In genomic region chr10:66803174-66803573, GRCh38 we compare ENCODE assay signal across 24 cellular contexts.
DNase-seq lines count a peak whose midpoint lies in the region; ATAC-seq, FAIRE-seq and TF ChIP-seq lines count a peak whose summit lies in the region.
"Had no signal": no experiment of that assay in that cellular context is flagged by ENCODE, and none has a peak within 500 bp of the region (broad histone marks: within the 10 kb centered on the region; RNA-seq: fewer than 3 reads in every experiment).

No MANE protein-coding gene starts in this region.

- intact Hi-C loops in mammary epithelial cell (cut with micrococcal nuclease) = no loop called here
- intact Hi-C loops in MCF 10A (cut with micrococcal nuclease) = no loop called here
- intact Hi-C loops in PC-3 (cut with micrococcal nuclease) = no loop called here

- POLR2A ChIA-PET in MCF 10A (lab: Yijun Ruan, JAX) = no interaction called here
- POLR2A ChIA-PET in PC-3 (lab: Charles Lee; ENCODE audit: unreplicated experiment) = interaction anchor here (0.8 kb wide), 1 partner anchor 131 kb away, joined by 7 read pairs; no protein-coding TSS in a partner anchor
- POLR2A ChIA-PET in H1 (lab: Charles Lee; ENCODE audit: partially characterized antibody) = no interaction called here

- H3K4me2 ChIP-seq in mammary epithelial cell (ENCODE audit: insufficient read depth, low read depth, low read length) (no peak overlapping the region), PC-3 (ENCODE audit: low read length) (no peak overlapping the region), H1 (ENCODE audit: insufficient read depth in 1 of 2, low read depth in 2 of 2, low read length in 2 of 2) (no peak overlapping the region; a peak in 1 of 4 replicates)
- H3K4me2 ChIP-seq: BLaER1 treated with 17β-estradiol and CSF1 and Interleukin-3, amounts not matched to agents 10 nM and 100 nM had no signal

- no peak for TF ChIP-seq RAD21 in H1 (IDR thresholded peaks at IDR 0.05 in 1 of 2, conservative IDR thresholded peaks at IDR 0.05 in 1 of 2; ENCODE audit: low read depth in 2 of 2, low read length in 2 of 2)

- peak overlapping the region; percentile 55 for H2AFZ ChIP-seq in mammary epithelial cell (ENCODE audit: low read depth, low read length)
- H2AFZ ChIP-seq in PC-3 (ENCODE audit: low read length) = 0 out of 2 replicates have a peak overlapping the region, but pooled peaks have one; percentile 1
- H2AFZ ChIP-seq in H1 (ENCODE audit: low read length) = no peak overlapping the region

- H3K79me2 ChIP-seq in mammary epithelial cell (ENCODE audit: insufficient read depth, low read length) = no peaks in the 10 kb centered on the region
- H3K79me2 ChIP-seq in PC-3 (ENCODE audit: low read length) = no peaks in the 10 kb centered on the region
- H3K79me2 ChIP-seq in H1 (ENCODE audit: control insufficient read depth in 1 of 2, insufficient read depth in 2 of 2, low read length in 2 of 2) = no peaks in the 10 kb centered on the region

- no peak overlapping the region for H3K4me3 ChIP-seq in mammary epithelial cell (replicated peaks in 1 of 3; ENCODE audit: insufficient read depth in 1 of 3, low read depth in 2 of 3, low read length in 3 of 3)
- no peak overlapping the region for H3K4me3 ChIP-seq in PC-3 (ENCODE audit: low read length)
- H3K4me3 ChIP-seq in H1 (ENCODE audit: extremely low read depth in 1 of 4, insufficient read depth in 2 of 4, low read depth in 3 of 4, low read length in 4 of 4) = peak overlapping the region in 1 of 4 experiments; percentile 4; a peak in 1 of 8 replicates
- H3K4me3 ChIP-seq: BLaER1 treated with 17β-estradiol and CSF1 and Interleukin-3, amounts not matched to agents 10 nM and 100 nM had no signal

- CTCF ChIA-PET in mammary epithelial cell (lab: Charles Lee; ENCODE audit: low non-redundant PET) = no interaction called here
- CTCF ChIA-PET in MCF 10A (lab: Yijun Ruan, JAX) = interaction anchor here (0.5 kb wide), 1 partner anchor 17 kb away, joined by 4 read pairs; no protein-coding TSS in a partner anchor
- CTCF ChIA-PET in PC-3 (lab: Charles Lee) = no interaction called here
- CTCF ChIA-PET in H1 (lab: Charles Lee; ENCODE audit: partially characterized antibody) = interaction anchor here (3.0 kb wide), 1 partner anchor 12 kb away, joined by 9 read pairs; no protein-coding TSS in a partner anchor

- dilution Hi-C loops in mammary epithelial cell (cut with HindIII; ENCODE audit: low sequenced_read_pairs) = no loop called here

- no peak overlapping the region for H2BK15ac ChIP-seq in H1 (ENCODE audit: low read length)

- H3K27ac Mint-ChIP-seq in MCF 10A (ENCODE audit: low read depth, unreplicated experiment) = no peak overlapping the region
- H3K27ac Mint-ChIP-seq: CD14-positive monocyte; CD4-positive, alpha-beta T cell had no signal

- WGBS in mammary epithelial cell (ENCODE audit: low coverage, missing lambda C conversion rate) = 64% methylated on average over 3 of the region's 3 CpGs
- WGBS in H1 (ENCODE audit: extremely low coverage in 1 of 2, insufficient coverage in 1 of 2, insufficient read length in 1 of 2, insufficient replicate concordance in 2 of 2, low coverage in 1 of 2, low lambda C conversion rate in 2 of 2, missing lambda C conversion rate in 1 of 2), 2 experiments = 15% methylated on average over 3 of the region's 3 CpGs; no CpG with 5 or more reads in 1 of the 2 experiments

- H2BK20ac ChIP-seq in H1 (ENCODE audit: low read length) = no peak overlapping the region

- H2BK120ac ChIP-seq in H1 (replicated peaks; ENCODE audit: low read depth, low read length) = no peak overlapping the region

- H3K9ac ChIP-seq in mammary epithelial cell (ENCODE audit: insufficient read depth, low read length) = no peak overlapping the region
- H3K9ac ChIP-seq in PC-3 (ENCODE audit: low read length) = no peak overlapping the region
- no peak overlapping the region for H3K9ac ChIP-seq in H1 (replicated peaks in 1 of 4; ENCODE audit: extremely low read depth in 1 of 4, low read depth in 3 of 4, low read length in 3 of 4)
- H3K9ac ChIP-seq: BLaER1 treated with 17β-estradiol and CSF1 and Interleukin-3, amounts not matched to agents 10 nM and 100 nM had no signal

- no peak for TF ChIP-seq CTCF in mammary epithelial cell (conservative IDR thresholded peaks at IDR 0.05 in 1 of 2, IDR thresholded peaks at IDR 0.05 in 1 of 2; ENCODE audit: extremely low read depth in 1 of 2, insufficient read depth in 1 of 2, low read depth in 1 of 2, low read length in 2 of 2)
- TF ChIP-seq CTCF in MCF 10A (IDR thresholded peaks at IDR 0.05; ENCODE audit: unreplicated experiment) = no peak
- no peak for TF ChIP-seq CTCF in PC-3 (conservative IDR thresholded peaks at IDR 0.05; ENCODE audit: low read depth, low read length)
- no peak for TF ChIP-seq CTCF in H1 (IDR thresholded peaks at IDR 0.05; ENCODE audit: control extremely low read depth in 1 of 3, insufficient read depth in 1 of 3, low read depth in 1 of 3, low read length in 3 of 3)

- H3K9me3 Mint-ChIP-seq in MCF 10A (ENCODE audit: unreplicated experiment) = no peaks in the 10 kb centered on the region
- H3K9me3 Mint-ChIP-seq: CD4-positive, alpha-beta T cell had no signal

- no peak overlapping the region for H3K4me3 Mint-ChIP-seq in MCF 10A (ENCODE audit: unreplicated experiment)
- H3K4me3 Mint-ChIP-seq: CD14-positive monocyte; CD4-positive, alpha-beta T cell; CD8-positive, alpha-beta memory T cell had no signal

- no peak overlapping the region for H4K5ac ChIP-seq in H1 (ENCODE audit: insufficient read length, low read depth, low read length)

- H3K4ac ChIP-seq in H1 (replicated peaks; ENCODE audit: insufficient read length, low read depth, low read length) = no peak overlapping the region

- H3K14ac ChIP-seq in H1 (ENCODE audit: insufficient read length) = no peak overlapping the region

- no peak for TF ChIP-seq EP300 in H1 (IDR thresholded peaks at IDR 0.05; ENCODE audit: borderline replicate concordance in 1 of 2, low read depth in 2 of 2, low read length in 2 of 2)

- H3K27ac ChIP-seq in mammary epithelial cell (ENCODE audit: insufficient read depth, low read depth, low read length) (no peak overlapping the region), PC-3 (ENCODE audit: low read length) (no peak overlapping the region), H1 (ENCODE audit: low read depth, low read length) (no peak overlapping the region)
- H3K27ac ChIP-seq: 22Rv1; BLaER1 treated with 17β-estradiol and CSF1 and Interleukin-3, amounts not matched to agents 10 nM and 100 nM had no signal

- no peaks in the 10 kb centered on the region for H3K23me2 ChIP-seq in H1 (ENCODE audit: low read depth, low read length)

- no peak overlapping the region for H2AK5ac ChIP-seq in H1 (ENCODE audit: low read depth, low read length)

- H3F3A ChIP-seq in PC-3 (ENCODE audit: low read length, unreplicated experiment) = no peaks in the 10 kb centered on the region

- FAIRE-seq in H1 (lab: Jason Lieb, UNC) = peak; percentile 66
- FAIRE-seq: A204.1, GM12891, GM18507 had no signal

- BruUV-seq in mammary epithelial cell (replicated peaks; lab: Mats Ljungman, UMichigan) (no TSS peak), MCF 10A (replicated peaks; lab: Mats Ljungman, UMichigan) (no TSS peak), PC-3 (replicated peaks; lab: Mats Ljungman, UMichigan) (no TSS peak)

- H3K56ac ChIP-seq in H1 (replicated peaks; ENCODE audit: insufficient read length, low read depth, low read length) = no peak overlapping the region

- H3K27me3 Mint-ChIP-seq in MCF 10A (ENCODE audit: insufficient read depth, unreplicated experiment) = no peaks in the 10 kb centered on the region
- H3K27me3 Mint-ChIP-seq: CD4-positive, alpha-beta T cell; CD8-positive, alpha-beta memory T cell had no signal

- no peak overlapping the region for H3K23ac ChIP-seq in H1 (ENCODE audit: insufficient read length)

- no peaks in the 10 kb centered on the region for H4K20me1 ChIP-seq in mammary epithelial cell (ENCODE audit: insufficient read depth, low read length)
- no peaks in the 10 kb centered on the region for H4K20me1 ChIP-seq in PC-3 (ENCODE audit: low read length)
- no peaks in the 10 kb centered on the region for H4K20me1 ChIP-seq in H1 (replicated peaks in 1 of 2; ENCODE audit: control insufficient read depth in 1 of 2, insufficient read depth in 2 of 2, low read length in 2 of 2)
- H4K20me1 ChIP-seq: BLaER1 treated with 17β-estradiol and CSF1 and Interleukin-3, amounts not matched to agents 10 nM and 100 nM had no signal

- H3K36me3 ChIP-seq in mammary epithelial cell (ENCODE audit: insufficient read depth, low read length) (no peaks in the 10 kb centered on the region), PC-3 (ENCODE audit: low read depth, low read length) (no peaks in the 10 kb centered on the region), H1 (ENCODE audit: control insufficient read depth in 2 of 4, insufficient read depth in 4 of 4, low read length in 3 of 4) (no peaks in the 10 kb centered on the region)
- H3K36me3 ChIP-seq: BE2C; BLaER1 treated with 17β-estradiol and CSF1 and Interleukin-3, amounts not matched to agents 10 nM and 100 nM had no signal

- no peak for TF ChIP-seq POLR2A in H1 (IDR thresholded peaks at IDR 0.05; ENCODE audit: control extremely low read depth in 1 of 2, low read depth in 2 of 2, low read length in 2 of 2)

- H3K9me3 ChIP-seq in mammary epithelial cell (replicated peaks; ENCODE audit: insufficient read depth, low read length) (no peaks in the 10 kb centered on the region), PC-3 (ENCODE audit: low read length) (peaks cover 3% of the 10 kb centered on the region; the same call in 1 of the 2 replicates), H1 (ENCODE audit: insufficient read depth in 2 of 2, low read depth in 1 of 2, low read length in 1 of 2) (no peaks in the 10 kb centered on the region)
- H3K9me3 ChIP-seq: BE2C had no signal

- in situ Hi-C loops in mammary epithelial cell (cut with MboI; ENCODE audit: low sequenced_read_pairs in 2 of 2) = no loop called here

- H3K9me2 ChIP-seq in PC-3 (replicated peaks; ENCODE audit: low read length) = no peaks in the 10 kb centered on the region

- H2BK5ac ChIP-seq in H1 (ENCODE audit: low read depth, low read length) = no peak overlapping the region

- H4K91ac ChIP-seq in H1 (replicated peaks; ENCODE audit: insufficient read length, low read length) = no peak overlapping the region

- H3K27me3 ChIP-seq in mammary epithelial cell (ENCODE audit: insufficient read depth, low read length) (no peaks in the 10 kb centered on the region), PC-3 (ENCODE audit: low read length) (no peaks in the 10 kb centered on the region), H1 (replicated peaks in 1 of 4; ENCODE audit: control insufficient read depth in 3 of 4, extremely low read depth in 1 of 4, insufficient read depth in 3 of 4, low read length in 3 of 4) (no peaks in the 10 kb centered on the region)
- H3K27me3 ChIP-seq: BE2C; BLaER1 treated with 17β-estradiol and CSF1 and Interleukin-3, amounts not matched to agents 10 nM and 100 nM had no signal

- no peaks in the 10 kb centered on the region for H3K79me1 ChIP-seq in H1 (ENCODE audit: low read depth, low read length)

- no peak overlapping the region for H2BK12ac ChIP-seq in H1 (ENCODE audit: low read depth, low read length)

- peaks cover 13% of the 10 kb centered on the region for H3K4me1 Mint-ChIP-seq in MCF 10A (ENCODE audit: insufficient read depth, unreplicated experiment)
- H3K4me1 Mint-ChIP-seq: CD14-positive monocyte had no signal

- H3K18ac ChIP-seq in H1 (ENCODE audit: extremely low read depth, low read length) = no peak overlapping the region

- no peak for DNase-seq in mammary epithelial cell
- no peak for DNase-seq in MCF 10A (ENCODE audit: unreplicated experiment)
- DNase-seq in PC-3 = no peak
- DNase-seq in H1 (ENCODE audit: low read depth in 1 of 2, low spot score in 2 of 2) = no peak
- DNase-seq in SKM-1 treated with dmso at 0.1 percent for 144 hours (lab: John Stamatoyannopoulos, UW; ENCODE audit: unreplicated experiment) = no peak
- no peak for DNase-seq in NCI-H2107 (lab: John Stamatoyannopoulos, UW)
- no peak for DNase-seq in NCI-H2196 treated with DMSO at 0.1 percent for 48 hours (lab: John Stamatoyannopoulos, UW; ENCODE audit: unreplicated experiment)
- DNase-seq: BE2C; CD4-positive, alpha-beta T cell; CD8-positive, alpha-beta memory T cell; DMS 273 treated with DMSO at 0.1 percent for 48 hours; DMS53; DMS79 treated with DMSO at 0.1 percent for 48 hours; GF-D8; GOT3; H7 had no signal

- ATAC-seq in PC-3 (no peak), HG03342 (IDR thresholded peaks at IDR 0.05; ENCODE audit: unreplicated experiment) (no peak)
- ATAC-seq: HCT116 had no signal

- no peaks in the 10 kb centered on the region for H3K36me3 Mint-ChIP-seq in MCF 10A (ENCODE audit: insufficient read depth, unreplicated experiment)
- H3K36me3 Mint-ChIP-seq: CD14-positive monocyte; CD8-positive, alpha-beta memory T cell had no signal

- H3K4me1 ChIP-seq in mammary epithelial cell (ENCODE audit: insufficient read depth, low read length) = no peaks in the 10 kb centered on the region
- H3K4me1 ChIP-seq in PC-3 (ENCODE audit: insufficient read depth, low read length) = peaks cover 23% of the 10 kb centered on the region
- peaks cover 0 to 3% (median 0%) of the 10 kb centered on the region in 4 experiments; a peak in 1 of 7 replicates for H3K4me1 ChIP-seq in H1 (replicated peaks in 1 of 4; ENCODE audit: control insufficient read depth in 3 of 4, insufficient read depth in 4 of 4, low read length in 3 of 4)
- H3K4me1 ChIP-seq: BE2C; BLaER1 treated with 17β-estradiol and CSF1 and Interleukin-3, amounts not matched to agents 10 nM and 100 nM had no signal

- H4K8ac ChIP-seq in H1 (ENCODE audit: extremely low read depth, insufficient read depth, low read length) = no peak overlapping the region

Comparison
In these comparisons a context has a peak if more than half of its experiments do, and no peak if none do; other contexts are left out.
1. CTCF ChIA-PET loops: an anchor here in MCF 10A (0.5 kb wide) and H1 (3.0 kb wide); none called in mammary epithelial cell and PC-3.